8 cellular contexts compared by ENCODE assay signal in the genomic region with DNA sequence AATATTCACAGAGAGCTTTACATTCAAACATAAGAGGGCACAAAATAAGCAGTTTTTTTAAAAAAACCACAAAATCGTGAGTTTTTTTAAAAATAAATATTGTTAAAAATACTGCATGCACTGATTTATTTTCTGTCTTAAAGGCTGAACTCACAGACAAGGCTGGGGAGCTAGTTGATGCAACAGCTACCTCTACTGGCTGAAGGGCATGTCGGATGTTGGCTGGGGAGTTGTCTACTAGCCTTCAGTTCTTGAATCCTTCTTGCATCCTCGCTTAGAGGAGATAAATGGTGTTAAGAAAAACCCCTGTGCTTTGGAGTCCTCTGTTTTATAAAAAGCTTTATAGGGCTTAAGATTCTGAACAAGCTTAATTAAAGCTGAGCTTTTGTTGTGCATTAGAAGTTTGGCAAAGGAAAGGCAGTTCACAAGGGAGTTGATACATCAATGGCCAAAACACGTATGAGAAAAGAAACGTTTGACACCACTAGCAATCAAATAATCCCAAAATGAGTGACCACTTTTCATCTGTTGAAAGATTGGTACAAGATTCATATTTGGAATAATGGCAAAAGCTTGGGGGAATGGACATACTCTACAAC.
A peak's percentile ranks its signal among the peaks of the same experiment; 100 is the strongest.
DNase-seq lines count a peak whose midpoint lies in the region; ATAC-seq and TF ChIP-seq lines count a peak whose summit lies in the region.

No MANE protein-coding gene starts in this region.

- POLR2A ChIA-PET in activated CD8-positive, alpha-beta T cell treated with anti-CD3 and anti-CD28 coated beads, Interleukin-2, amount 10 ng/mL, durations not matched to agents 7 days and 5 days (lab: Charles Lee): interaction anchor here (0.6 kb wide), 1 partner anchor 12 kb away, joined by 3 read pairs; no protein-coding TSS in a partner anchor

- TF ChIP-seq CTCF in HFF-Myc (IDR thresholded peaks at IDR 0.05; ENCODE audit: low read depth, low read length, missing control alignments) (peak; percentile 96), cardiac muscle cell (IDR thresholded peaks at IDR 0.05; ENCODE audit: low read depth, low read length) (peak; percentile 99), prostate gland (IDR thresholded peaks at IDR 0.05) (peak; percentile 57 to 76 (median 66))

- H3K4me1 Mint-ChIP-seq in activated CD8-positive, alpha-beta T cell treated with anti-CD3 and anti-CD28 coated beads, Interleukin-2, amount 10 ng/mL, durations not matched to agents 7 days and 5 days (ENCODE audit: low read depth): no peaks in the 10 kb centered on the region

- no peaks in the 10 kb centered on the region for H3K9me3 Mint-ChIP-seq in activated CD8-positive, alpha-beta T cell treated with anti-CD3 and anti-CD28 coated beads, Interleukin-2, amount 10 ng/mL, durations not matched to agents 7 days and 5 days (ENCODE audit: insufficient read depth)

- no peak overlapping the region for H3K27ac Mint-ChIP-seq in activated CD8-positive, alpha-beta T cell treated with anti-CD3 and anti-CD28 coated beads, Interleukin-2, amount 10 ng/mL, durations not matched to agents 7 days and 5 days

- 42% methylated on average over 5 of the region's 5 CpGs for WGBS in prostate gland

- ATAC-seq in activated CD8-positive, alpha-beta T cell treated with anti-CD3 and anti-CD28 coated beads, Interleukin-2, amount 10 ng/mL, durations not matched to agents 7 days and 5 days: no peak
- no peak for ATAC-seq in HG02840 (IDR thresholded peaks at IDR 0.05; ENCODE audit: low FRiP score, unreplicated experiment)

- H3K36me3 ChIP-seq in cardiac muscle cell: no peaks in the 10 kb centered on the region
- H3K36me3 ChIP-seq in prostate gland: no peaks in the 10 kb centered on the region

- H3K27me3 Mint-ChIP-seq in activated CD8-positive, alpha-beta T cell treated with anti-CD3 and anti-CD28 coated beads, Interleukin-2, amount 10 ng/mL, durations not matched to agents 7 days and 5 days (ENCODE audit: low read depth): no peaks in the 10 kb centered on the region

- CTCF ChIA-PET in activated CD8-positive, alpha-beta T cell treated with anti-CD3 and anti-CD28 coated beads, Interleukin-2, amount 10 ng/mL, durations not matched to agents 7 days and 5 days (lab: Charles Lee): interaction anchor here (1.0 to 2.1 kb wide), 10 partner anchors 10 to 353 kb away, joined by 3 to 8 read pairs (median 4); no protein-coding TSS in a partner anchor

- peaks cover 20% of the 10 kb centered on the region for H3K4me1 ChIP-seq in cardiac muscle cell (ENCODE audit: low read depth)
- no peaks in the 10 kb centered on the region for H3K4me1 ChIP-seq in prostate gland (replicated peaks)

- no peaks in the 10 kb centered on the region for H3K27me3 ChIP-seq in cardiac muscle cell
- H3K27me3 ChIP-seq in prostate gland (replicated peaks; ENCODE audit: insufficient read depth): no peaks in the 10 kb centered on the region

- H3K27ac ChIP-seq in cardiac muscle cell (no peak overlapping the region), prostate gland (no peak overlapping the region)

- H3K4me3 ChIP-seq in HFF-Myc (replicated peaks; ENCODE audit: low read depth, low read length) (no peak overlapping the region), cardiac muscle cell (no peak overlapping the region), prostate gland (no peak overlapping the region)

- peaks cover 35% of the 10 kb centered on the region for H3K36me3 Mint-ChIP-seq in activated CD8-positive, alpha-beta T cell treated with anti-CD3 and anti-CD28 coated beads, Interleukin-2, amount 10 ng/mL, durations not matched to agents 7 days and 5 days (ENCODE audit: low read depth)

- H3K9me3 ChIP-seq in cardiac muscle cell (ENCODE audit: low read depth): no peaks in the 10 kb centered on the region
- no peaks in the 10 kb centered on the region for H3K9me3 ChIP-seq in prostate gland

- no peak for TF ChIP-seq POLR2A in prostate gland (IDR thresholded peaks at IDR 0.05)

- intact Hi-C loops in prostate gland (cut with DNase I): loop anchor here (2.0 kb wide), 1 partner anchor 329 kb away; no protein-coding TSS in a partner anchor

- DNase-seq in DMS114 treated with DMSO at 0.1 percent for 48 hours (lab: John Stamatoyannopoulos, UW; ENCODE audit: unreplicated experiment): peak; percentile 77
- DNase-seq in HFF-Myc (ENCODE audit: extremely low read depth, low read depth): peak; percentile 38
- DNase-seq in NCI-H2171 (lab: John Stamatoyannopoulos, UW): peak; percentile 1
- peak; percentile 47 for DNase-seq in activated CD8-positive, alpha-beta T cell treated with anti-CD3 and anti-CD28 coated beads, Interleukin-2, amount 10 ng/mL, durations not matched to agents 7 days and 5 days
- peak; percentile 80 to 88 for DNase-seq in cardiac muscle cell (ENCODE audit: low read depth in 1 of 2, low spot score in 1 of 2)
- peak; percentile 50 for DNase-seq in prostate gland (ENCODE audit: low spot score)
- DNase-seq in stimulated activated CD4-positive, alpha-beta T cell treated with anti-CD3 and anti-CD28 coated beads, Interleukin-4, amount 100 ng/mL, for 24 hours: no peak

- H3K4me3 Mint-ChIP-seq in activated CD8-positive, alpha-beta T cell treated with anti-CD3 and anti-CD28 coated beads, Interleukin-2, amount 10 ng/mL, durations not matched to agents 7 days and 5 days: no peak overlapping the region
